7 cellular contexts compared by ENCODE assay signal in the genomic region with DNA sequence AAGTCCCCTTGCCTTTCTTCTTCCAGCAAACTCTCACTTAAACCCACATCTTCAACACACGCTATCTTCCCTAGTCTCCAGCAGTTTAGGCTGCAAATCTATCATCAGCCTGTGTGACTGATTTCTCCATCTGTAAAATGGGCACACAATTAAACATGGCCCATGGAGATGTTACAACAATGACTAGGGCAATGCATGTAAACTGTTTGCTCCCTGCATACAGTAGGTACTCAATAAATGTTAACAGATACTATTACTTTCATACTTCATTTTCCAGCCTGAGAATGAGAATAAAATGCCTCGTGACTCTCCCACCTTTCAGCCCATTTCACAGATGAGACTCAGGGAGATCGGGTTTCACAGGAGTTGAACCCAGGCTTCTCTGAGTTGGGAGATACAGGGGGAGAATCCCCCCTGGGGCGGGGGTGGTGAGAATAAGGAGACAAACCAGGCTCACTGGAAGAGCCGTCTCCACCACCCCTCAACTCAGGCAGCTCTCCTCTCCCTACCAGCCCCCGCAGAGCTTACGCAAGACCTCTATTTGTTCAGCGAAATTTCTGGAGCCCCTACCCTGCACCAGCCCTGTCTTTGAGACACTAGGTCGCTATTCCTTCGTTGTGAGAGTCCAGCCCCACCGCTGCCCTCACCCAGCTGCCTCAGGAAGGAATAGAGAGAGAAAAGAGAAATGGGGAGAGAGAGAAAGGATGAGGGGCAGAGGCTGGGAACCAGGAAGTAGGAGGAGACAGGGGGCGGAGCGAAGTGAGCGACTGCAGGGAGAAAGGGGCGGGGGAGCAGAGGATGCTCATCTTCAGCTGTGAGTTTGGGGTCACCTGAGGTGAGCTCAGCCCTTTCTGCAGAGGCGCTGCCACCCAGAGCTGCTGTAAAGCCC. TPM values are rescaled to one million over a fixed set of nuclear protein-coding genes. Genes with fewer than 3 reads are reported as not detected.
DNase-seq lines count a peak whose midpoint lies in the region; FAIRE-seq and TF ChIP-seq lines count a peak whose summit lies in the region.

No MANE protein-coding gene starts in this region.

- peak; percentile 26 for DNase-seq in activated naive CD8-positive, alpha-beta T cell treated with anti-CD3 and anti-CD28 coated beads, Interleukin-2, amount 50 U/mL, for 16 hours (ENCODE audit: low read depth, low spot score)
- peak; percentile 30 for DNase-seq in stimulated activated CD8-positive, alpha-beta memory T cell treated with anti-CD3 and anti-CD28 coated beads, Interleukin-15, amount 100 ng/mL, for 1 hour (ENCODE audit: low read depth)
- DNase-seq in G401 (ENCODE audit: low spot score), result no peak
- no peak for DNase-seq in GM12892 (ENCODE audit: insufficient read length)

- H4K20me1 ChIP-seq in SU-DHL-6 (ENCODE audit: low read depth, low read length), result no peaks in the 10 kb centered on the region

- no peaks in the 10 kb centered on the region for H3K9me2 ChIP-seq in SU-DHL-6 (replicated peaks; ENCODE audit: insufficient read depth, low read length)

- TF ChIP-seq POLR2A in GM12892 (IDR thresholded peaks at IDR 0.05; ENCODE audit: low read depth, low read length), result no peak

- H3K27ac ChIP-seq in HUES48 (ENCODE audit: low read depth, low read length) (peak overlapping the region; percentile 76), SU-DHL-6 (ENCODE audit: low read depth, low read length) (no peak overlapping the region), layer of hippocampus (ENCODE audit: low read depth, low read length) (peak overlapping the region; percentile 15)

- no peak overlapping the region for H3K4me2 ChIP-seq in SU-DHL-6 (ENCODE audit: low read depth, low read length, poor library complexity, severe bottlenecking)

- peak overlapping the region; percentile 69 for H2AFZ ChIP-seq in SU-DHL-6 (ENCODE audit: low read depth, low read length, severe bottlenecking)

- in situ Hi-C loops in G401 (cut with HindIII; ENCODE audit: low sequenced_read_pairs), result loop anchor here (5.0 kb wide), 1 partner anchor 47 kb away; no protein-coding TSS in a partner anchor

- FAIRE-seq in GM12892 (lab: Jason Lieb, UNC), result no peak

- H3K4me1 ChIP-seq in HUES48 (ENCODE audit: control insufficient read depth, insufficient read depth, low read length), result peaks cover 14% of the 10 kb centered on the region

- H3K4me3 ChIP-seq in HUES48 (ENCODE audit: low read depth, low read length) (peak overlapping the region; percentile 41), SU-DHL-6 (ENCODE audit: insufficient read depth, low read length, poor library complexity, severe bottlenecking) (no peak overlapping the region)

- H3K27me3 ChIP-seq in HUES48 (ENCODE audit: control insufficient read depth, insufficient read depth, low read length) (no peaks in the 10 kb centered on the region), SU-DHL-6 (ENCODE audit: low read length) (no peaks in the 10 kb centered on the region), layer of hippocampus (ENCODE audit: control insufficient read depth, insufficient read depth, low read length) (no peaks in the 10 kb centered on the region)

- no peaks in the 10 kb centered on the region for H3K79me2 ChIP-seq in SU-DHL-6 (ENCODE audit: insufficient read depth, low read length)

- H3K36me3 ChIP-seq in HUES48 (ENCODE audit: control insufficient read depth, insufficient read depth, low read length) (no peaks in the 10 kb centered on the region), SU-DHL-6 (ENCODE audit: low read length) (no peaks in the 10 kb centered on the region)

- H3K9ac ChIP-seq in HUES48 (ENCODE audit: low read depth, low read length) (no peak overlapping the region), SU-DHL-6 (ENCODE audit: low read length) (no peak overlapping the region)

- H3F3A ChIP-seq in SU-DHL-6 (ENCODE audit: insufficient read depth), result no peaks in the 10 kb centered on the region

- H3K9me3 ChIP-seq in HUES48 (ENCODE audit: control insufficient read depth, insufficient read depth, low read length) (no peaks in the 10 kb centered on the region), SU-DHL-6 (ENCODE audit: insufficient read depth, low read length) (no peaks in the 10 kb centered on the region)

- no peak for TF ChIP-seq CTCF in SU-DHL-6 (IDR thresholded peaks at IDR 0.05; ENCODE audit: insufficient read depth, low read length, poor library complexity, severe bottlenecking)

RNA-seq across cellular contexts. Expression of gene KLHL35, which starts 42.1 kb away (rescaled TPM):
- not detected in 2 replicates for total RNA-seq in G401 (2014; rRNA removed; shearing (Covaris generic))
- polyA plus RNA-seq in GM12892 (2012; ENCODE audit: missing spikeins), result 0.87 TPM

RNA-seq across cellular contexts. Expression of gene GDPD5, which starts 50.6 kb away (rescaled TPM):
- 4.6 and 10.8 TPM in 2 replicates for total RNA-seq in G401 (2014; rRNA removed; shearing (Covaris generic))
- 11.5 TPM for polyA plus RNA-seq in GM12892 (2012; ENCODE audit: missing spikeins)

Comparison
In these comparisons a context has a peak if more than half of its experiments do, and no peak if none do; other contexts are left out.
1. DNase-seq: peak in activated naive CD8-positive, alpha-beta T cell treated with anti-CD3 and anti-CD28 coated beads, Interleukin-2, amount 50 U/mL, for 16 hours (single experiment) and stimulated activated CD8-positive, alpha-beta memory T cell treated with anti-CD3 and anti-CD28 coated beads, Interleukin-15, amount 100 ng/mL, for 1 hour (single experiment); none in G401 (single experiment) and GM12892 (single experiment).